Comparison of ENCODE assay signal across 1 cellular context in the genomic region with DNA sequence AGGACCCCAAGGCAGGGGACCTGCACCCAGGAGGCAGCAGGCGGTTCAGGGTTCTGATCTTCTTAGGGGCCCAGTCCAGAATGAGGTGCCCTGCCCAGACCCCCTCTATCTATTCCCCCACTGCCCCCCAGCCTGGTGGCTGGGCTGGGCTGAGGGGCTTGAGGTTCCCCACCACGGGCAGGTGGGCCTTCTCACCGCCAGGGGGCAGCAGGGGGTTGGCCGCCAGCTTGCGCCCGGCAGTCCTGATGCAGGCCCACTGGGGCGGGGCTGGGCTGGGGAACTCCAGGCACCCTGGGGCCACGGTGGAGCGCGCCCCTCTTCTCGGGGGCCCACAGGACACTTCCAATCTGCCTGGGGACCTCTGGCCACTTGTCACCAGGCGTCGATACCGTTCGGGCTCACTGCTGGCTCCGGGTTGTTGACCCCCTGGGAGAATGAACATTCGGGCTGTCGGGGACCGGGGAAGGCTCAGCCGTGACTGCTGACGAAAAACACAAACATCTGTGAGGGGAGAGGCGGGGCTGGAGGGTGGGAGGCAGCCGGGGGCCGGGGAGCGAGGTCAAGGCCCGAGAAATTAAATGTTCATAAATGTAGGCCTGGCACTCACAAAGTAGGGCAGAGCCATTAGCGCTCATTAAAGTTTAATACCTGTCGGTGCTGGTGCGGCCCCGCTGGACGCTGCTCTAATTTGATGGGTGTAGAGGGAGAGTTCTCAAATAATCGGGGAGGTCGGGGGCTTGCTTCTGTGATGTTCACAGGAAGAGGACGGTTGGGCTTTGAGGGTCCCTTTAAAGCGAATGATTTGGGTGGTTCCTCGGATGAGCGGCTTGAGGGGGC.
TF ChIP-seq lines count a peak whose summit lies in the region.

No MANE protein-coding gene starts in this region.

TF ChIP-seq in K562, 482 proteins besides CTCF, POLR2A, EP300 and RAD21 (continued from another document and continues in another):
- TF ChIP-seq, protein P1, sequence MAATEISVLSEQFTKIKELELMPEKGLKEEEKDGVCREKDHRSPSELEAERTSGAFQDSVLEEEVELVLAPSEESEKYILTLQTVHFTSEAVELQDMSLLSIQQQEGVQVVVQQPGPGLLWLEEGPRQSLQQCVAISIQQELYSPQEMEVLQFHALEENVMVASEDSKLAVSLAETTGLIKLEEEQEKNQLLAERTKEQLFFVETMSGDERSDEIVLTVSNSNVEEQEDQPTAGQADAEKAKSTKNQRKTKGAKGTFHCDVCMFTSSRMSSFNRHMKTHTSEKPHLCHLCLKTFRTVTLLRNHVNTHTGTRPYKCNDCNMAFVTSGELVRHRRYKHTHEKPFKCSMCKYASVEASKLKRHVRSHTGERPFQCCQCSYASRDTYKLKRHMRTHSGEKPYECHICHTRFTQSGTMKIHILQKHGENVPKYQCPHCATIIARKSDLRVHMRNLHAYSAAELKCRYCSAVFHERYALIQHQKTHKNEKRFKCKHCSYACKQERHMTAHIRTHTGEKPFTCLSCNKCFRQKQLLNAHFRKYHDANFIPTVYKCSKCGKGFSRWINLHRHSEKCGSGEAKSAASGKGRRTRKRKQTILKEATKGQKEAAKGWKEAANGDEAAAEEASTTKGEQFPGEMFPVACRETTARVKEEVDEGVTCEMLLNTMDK (IDR thresholded peaks at IDR 0.05; ENCODE audit: borderline replicate concordance, insufficient read depth, low read depth, low read length, poor library complexity, severe bottlenecking) = peak; percentile 78
- TF ChIP-seq ETV1 (tag; conservative IDR thresholded peaks at IDR 0.05; ENCODE audit: low read depth) (no peak), ZC3H4 (CRISPR knock-in tag; IDR thresholded peaks at IDR 0.05; ENCODE audit: borderline replicate concordance) (no peak), ZC3H11A (IDR thresholded peaks at IDR 0.05; ENCODE audit: low read depth, low read length) (no peak), CAMTA2 (CRISPR knock-in tag; conservative IDR thresholded peaks at IDR 0.05) (no peak), LEF1 (IDR thresholded peaks at IDR 0.05) (no peak), ZNF212 (CRISPR knock-in tag; IDR thresholded peaks at IDR 0.05) (no peak), HDAC2 (IDR thresholded peaks at IDR 0.05) (0 out of 2 replicates have a peak, but pooled peaks have one; percentile 19), SIX5 (IDR thresholded peaks at IDR 0.05; ENCODE audit: borderline replicate concordance in 1 of 2, insufficient read depth in 1 of 2, low read depth in 1 of 2, low read length in 2 of 2) (no peak), ZFX (CRISPR knock-in tag; IDR thresholded peaks at IDR 0.05) (peak; percentile 62), SRF (CRISPR knock-in tag; IDR thresholded peaks at IDR 0.05) (no peak), EP400 (IDR thresholded peaks at IDR 0.05) (no peak), ZNF232 (CRISPR knock-in tag; IDR thresholded peaks at IDR 0.05) (no peak), COPS2 (conservative IDR thresholded peaks at IDR 0.05) (no peak), GABPB1 (CRISPR knock-in tag; IDR thresholded peaks at IDR 0.05) (peak; percentile 70), IRF2 (CRISPR knock-in tag; IDR thresholded peaks at IDR 0.05) (no peak), RFX1 (IDR thresholded peaks at IDR 0.05) (no peak), DIDO1 (tag; IDR thresholded peaks at IDR 0.05; ENCODE audit: low read depth) (no peak), RBFOX2 (IDR thresholded peaks at IDR 0.05; ENCODE audit: low read depth, low read length) (no peak), ZNF165 (CRISPR knock-in tag; IDR thresholded peaks at IDR 0.05; ENCODE audit: borderline replicate concordance) (no peak), RFX7 (CRISPR knock-in tag; IDR thresholded peaks at IDR 0.05) (no peak), MTF1 (CRISPR knock-in tag; IDR thresholded peaks at IDR 0.05; ENCODE audit: borderline replicate concordance) (no peak), FOSL1 (tag; conservative IDR thresholded peaks at IDR 0.05) (no peak), RBM34 (IDR thresholded peaks at IDR 0.05; ENCODE audit: borderline replicate concordance, insufficient read depth, low read length) (no peak), SMAD3 (CRISPR knock-in tag; conservative IDR thresholded peaks at IDR 0.05) (no peak), YBX1 (IDR thresholded peaks at IDR 0.05) (no peak), RBM25 (IDR thresholded peaks at IDR 0.05; ENCODE audit: low read depth, low read length, severe bottlenecking) (no peak), ZFP30 (CRISPR knock-in tag; IDR thresholded peaks at IDR 0.05; ENCODE audit: borderline replicate concordance) (no peak), CBX3 (IDR thresholded peaks at IDR 0.05; ENCODE audit: borderline replicate concordance in 1 of 2, low read length in 2 of 2) (peak in 1 of 2 experiments; percentile 62; a peak in 1 of 3 replicates), SP1 (CRISPR knock-in tag; IDR thresholded peaks at IDR 0.05) (no peak), CEBPG (CRISPR knock-in tag; IDR thresholded peaks at IDR 0.05) (no peak), CEBPG (tag; conservative IDR thresholded peaks at IDR 0.05 in 1 of 2, IDR thresholded peaks at IDR 0.05 in 1 of 2) (no peak)
- TF ChIP-seq, protein P2, sequence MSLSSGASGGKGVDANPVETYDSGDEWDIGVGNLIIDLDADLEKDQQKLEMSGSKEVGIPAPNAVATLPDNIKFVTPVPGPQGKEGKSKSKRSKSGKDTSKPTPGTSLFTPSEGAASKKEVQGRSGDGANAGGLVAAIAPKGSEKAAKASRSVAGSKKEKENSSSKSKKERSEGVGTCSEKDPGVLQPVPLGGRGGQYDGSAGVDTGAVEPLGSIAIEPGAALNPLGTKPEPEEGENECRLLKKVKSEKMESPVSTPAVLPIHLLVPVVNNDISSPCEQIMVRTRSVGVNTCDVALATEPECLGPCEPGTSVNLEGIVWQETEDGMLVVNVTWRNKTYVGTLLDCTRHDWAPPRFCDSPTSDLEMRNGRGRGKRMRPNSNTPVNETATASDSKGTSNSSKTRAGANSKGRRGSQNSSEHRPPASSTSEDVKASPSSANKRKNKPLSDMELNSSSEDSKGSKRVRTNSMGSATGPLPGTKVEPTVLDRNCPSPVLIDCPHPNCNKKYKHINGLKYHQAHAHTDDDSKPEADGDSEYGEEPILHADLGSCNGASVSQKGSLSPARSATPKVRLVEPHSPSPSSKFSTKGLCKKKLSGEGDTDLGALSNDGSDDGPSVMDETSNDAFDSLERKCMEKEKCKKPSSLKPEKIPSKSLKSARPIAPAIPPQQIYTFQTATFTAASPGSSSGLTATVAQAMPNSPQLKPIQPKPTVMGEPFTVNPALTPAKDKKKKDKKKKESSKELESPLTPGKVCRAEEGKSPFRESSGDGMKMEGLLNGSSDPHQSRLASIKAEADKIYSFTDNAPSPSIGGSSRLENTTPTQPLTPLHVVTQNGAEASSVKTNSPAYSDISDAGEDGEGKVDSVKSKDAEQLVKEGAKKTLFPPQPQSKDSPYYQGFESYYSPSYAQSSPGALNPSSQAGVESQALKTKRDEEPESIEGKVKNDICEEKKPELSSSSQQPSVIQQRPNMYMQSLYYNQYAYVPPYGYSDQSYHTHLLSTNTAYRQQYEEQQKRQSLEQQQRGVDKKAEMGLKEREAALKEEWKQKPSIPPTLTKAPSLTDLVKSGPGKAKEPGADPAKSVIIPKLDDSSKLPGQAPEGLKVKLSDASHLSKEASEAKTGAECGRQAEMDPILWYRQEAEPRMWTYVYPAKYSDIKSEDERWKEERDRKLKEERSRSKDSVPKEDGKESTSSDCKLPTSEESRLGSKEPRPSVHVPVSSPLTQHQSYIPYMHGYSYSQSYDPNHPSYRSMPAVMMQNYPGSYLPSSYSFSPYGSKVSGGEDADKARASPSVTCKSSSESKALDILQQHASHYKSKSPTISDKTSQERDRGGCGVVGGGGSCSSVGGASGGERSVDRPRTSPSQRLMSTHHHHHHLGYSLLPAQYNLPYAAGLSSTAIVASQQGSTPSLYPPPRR (CRISPR knock-in tag; IDR thresholded peaks at IDR 0.05; ENCODE audit: borderline replicate concordance) = no peak
- TF ChIP-seq, protein P3, sequence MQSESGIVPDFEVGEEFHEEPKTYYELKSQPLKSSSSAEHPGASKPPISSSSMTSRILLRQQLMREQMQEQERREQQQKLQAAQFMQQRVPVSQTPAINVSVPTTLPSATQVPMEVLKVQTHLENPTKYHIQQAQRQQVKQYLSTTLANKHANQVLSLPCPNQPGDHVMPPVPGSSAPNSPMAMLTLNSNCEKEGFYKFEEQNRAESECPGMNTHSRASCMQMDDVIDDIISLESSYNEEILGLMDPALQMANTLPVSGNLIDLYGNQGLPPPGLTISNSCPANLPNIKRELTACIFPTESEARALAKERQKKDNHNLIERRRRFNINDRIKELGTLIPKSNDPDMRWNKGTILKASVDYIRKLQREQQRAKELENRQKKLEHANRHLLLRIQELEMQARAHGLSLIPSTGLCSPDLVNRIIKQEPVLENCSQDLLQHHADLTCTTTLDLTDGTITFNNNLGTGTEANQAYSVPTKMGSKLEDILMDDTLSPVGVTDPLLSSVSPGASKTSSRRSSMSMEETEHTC (IDR thresholded peaks at IDR 0.05) = no peak
- TF ChIP-seq, protein P4, sequence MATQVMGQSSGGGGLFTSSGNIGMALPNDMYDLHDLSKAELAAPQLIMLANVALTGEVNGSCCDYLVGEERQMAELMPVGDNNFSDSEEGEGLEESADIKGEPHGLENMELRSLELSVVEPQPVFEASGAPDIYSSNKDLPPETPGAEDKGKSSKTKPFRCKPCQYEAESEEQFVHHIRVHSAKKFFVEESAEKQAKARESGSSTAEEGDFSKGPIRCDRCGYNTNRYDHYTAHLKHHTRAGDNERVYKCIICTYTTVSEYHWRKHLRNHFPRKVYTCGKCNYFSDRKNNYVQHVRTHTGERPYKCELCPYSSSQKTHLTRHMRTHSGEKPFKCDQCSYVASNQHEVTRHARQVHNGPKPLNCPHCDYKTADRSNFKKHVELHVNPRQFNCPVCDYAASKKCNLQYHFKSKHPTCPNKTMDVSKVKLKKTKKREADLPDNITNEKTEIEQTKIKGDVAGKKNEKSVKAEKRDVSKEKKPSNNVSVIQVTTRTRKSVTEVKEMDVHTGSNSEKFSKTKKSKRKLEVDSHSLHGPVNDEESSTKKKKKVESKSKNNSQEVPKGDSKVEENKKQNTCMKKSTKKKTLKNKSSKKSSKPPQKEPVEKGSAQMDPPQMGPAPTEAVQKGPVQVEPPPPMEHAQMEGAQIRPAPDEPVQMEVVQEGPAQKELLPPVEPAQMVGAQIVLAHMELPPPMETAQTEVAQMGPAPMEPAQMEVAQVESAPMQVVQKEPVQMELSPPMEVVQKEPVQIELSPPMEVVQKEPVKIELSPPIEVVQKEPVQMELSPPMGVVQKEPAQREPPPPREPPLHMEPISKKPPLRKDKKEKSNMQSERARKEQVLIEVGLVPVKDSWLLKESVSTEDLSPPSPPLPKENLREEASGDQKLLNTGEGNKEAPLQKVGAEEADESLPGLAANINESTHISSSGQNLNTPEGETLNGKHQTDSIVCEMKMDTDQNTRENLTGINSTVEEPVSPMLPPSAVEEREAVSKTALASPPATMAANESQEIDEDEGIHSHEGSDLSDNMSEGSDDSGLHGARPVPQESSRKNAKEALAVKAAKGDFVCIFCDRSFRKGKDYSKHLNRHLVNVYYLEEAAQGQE (CRISPR knock-in tag; IDR thresholded peaks at IDR 0.05; ENCODE audit: low read depth) = no peak
- TF ChIP-seq, protein P5, sequence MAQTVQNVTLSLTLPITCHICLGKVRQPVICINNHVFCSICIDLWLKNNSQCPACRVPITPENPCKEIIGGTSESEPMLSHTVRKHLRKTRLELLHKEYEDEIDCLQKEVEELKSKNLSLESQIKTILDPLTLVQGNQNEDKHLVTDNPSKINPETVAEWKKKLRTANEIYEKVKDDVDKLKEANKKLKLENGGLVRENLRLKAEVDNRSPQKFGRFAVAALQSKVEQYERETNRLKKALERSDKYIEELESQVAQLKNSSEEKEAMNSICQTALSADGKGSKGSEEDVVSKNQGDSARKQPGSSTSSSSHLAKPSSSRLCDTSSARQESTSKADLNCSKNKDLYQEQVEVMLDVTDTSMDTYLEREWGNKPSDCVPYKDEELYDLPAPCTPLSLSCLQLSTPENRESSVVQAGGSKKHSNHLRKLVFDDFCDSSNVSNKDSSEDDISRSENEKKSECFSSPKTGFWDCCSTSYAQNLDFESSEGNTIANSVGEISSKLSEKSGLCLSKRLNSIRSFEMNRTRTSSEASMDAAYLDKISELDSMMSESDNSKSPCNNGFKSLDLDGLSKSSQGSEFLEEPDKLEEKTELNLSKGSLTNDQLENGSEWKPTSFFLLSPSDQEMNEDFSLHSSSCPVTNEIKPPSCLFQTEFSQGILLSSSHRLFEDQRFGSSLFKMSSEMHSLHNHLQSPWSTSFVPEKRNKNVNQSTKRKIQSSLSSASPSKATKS (CRISPR knock-in tag; IDR thresholded peaks at IDR 0.05) = no peak
- TF ChIP-seq, protein P6, sequence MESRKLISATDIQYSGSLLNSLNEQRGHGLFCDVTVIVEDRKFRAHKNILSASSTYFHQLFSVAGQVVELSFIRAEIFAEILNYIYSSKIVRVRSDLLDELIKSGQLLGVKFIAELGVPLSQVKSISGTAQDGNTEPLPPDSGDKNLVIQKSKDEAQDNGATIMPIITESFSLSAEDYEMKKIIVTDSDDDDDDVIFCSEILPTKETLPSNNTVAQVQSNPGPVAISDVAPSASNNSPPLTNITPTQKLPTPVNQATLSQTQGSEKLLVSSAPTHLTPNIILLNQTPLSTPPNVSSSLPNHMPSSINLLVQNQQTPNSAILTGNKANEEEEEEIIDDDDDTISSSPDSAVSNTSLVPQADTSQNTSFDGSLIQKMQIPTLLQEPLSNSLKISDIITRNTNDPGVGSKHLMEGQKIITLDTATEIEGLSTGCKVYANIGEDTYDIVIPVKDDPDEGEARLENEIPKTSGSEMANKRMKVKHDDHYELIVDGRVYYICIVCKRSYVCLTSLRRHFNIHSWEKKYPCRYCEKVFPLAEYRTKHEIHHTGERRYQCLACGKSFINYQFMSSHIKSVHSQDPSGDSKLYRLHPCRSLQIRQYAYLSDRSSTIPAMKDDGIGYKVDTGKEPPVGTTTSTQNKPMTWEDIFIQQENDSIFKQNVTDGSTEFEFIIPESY (CRISPR knock-in tag; IDR thresholded peaks at IDR 0.05) = peak; percentile 100
- TF ChIP-seq, protein P7, sequence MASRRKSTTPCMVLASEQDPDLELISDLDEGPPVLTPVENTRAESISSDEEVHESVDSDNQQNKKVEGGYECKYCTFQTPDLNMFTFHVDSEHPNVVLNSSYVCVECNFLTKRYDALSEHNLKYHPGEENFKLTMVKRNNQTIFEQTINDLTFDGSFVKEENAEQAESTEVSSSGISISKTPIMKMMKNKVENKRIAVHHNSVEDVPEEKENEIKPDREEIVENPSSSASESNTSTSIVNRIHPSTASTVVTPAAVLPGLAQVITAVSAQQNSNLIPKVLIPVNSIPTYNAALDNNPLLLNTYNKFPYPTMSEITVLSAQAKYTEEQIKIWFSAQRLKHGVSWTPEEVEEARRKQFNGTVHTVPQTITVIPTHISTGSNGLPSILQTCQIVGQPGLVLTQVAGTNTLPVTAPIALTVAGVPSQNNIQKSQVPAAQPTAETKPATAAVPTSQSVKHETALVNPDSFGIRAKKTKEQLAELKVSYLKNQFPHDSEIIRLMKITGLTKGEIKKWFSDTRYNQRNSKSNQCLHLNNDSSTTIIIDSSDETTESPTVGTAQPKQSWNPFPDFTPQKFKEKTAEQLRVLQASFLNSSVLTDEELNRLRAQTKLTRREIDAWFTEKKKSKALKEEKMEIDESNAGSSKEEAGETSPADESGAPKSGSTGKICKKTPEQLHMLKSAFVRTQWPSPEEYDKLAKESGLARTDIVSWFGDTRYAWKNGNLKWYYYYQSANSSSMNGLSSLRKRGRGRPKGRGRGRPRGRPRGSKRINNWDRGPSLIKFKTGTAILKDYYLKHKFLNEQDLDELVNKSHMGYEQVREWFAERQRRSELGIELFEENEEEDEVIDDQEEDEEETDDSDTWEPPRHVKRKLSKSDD (conservative IDR thresholded peaks at IDR 0.05; ENCODE audit: low read length) = no peak
- TF ChIP-seq, protein P8, sequence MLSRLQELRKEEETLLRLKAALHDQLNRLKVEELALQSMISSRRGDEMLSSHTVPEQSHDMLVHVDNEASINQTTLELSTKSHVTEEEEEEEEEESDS (CRISPR knock-in tag; IDR thresholded peaks at IDR 0.05) = no peak
